ENCODE assay signal across 16 cellular contexts in the genomic region with DNA sequence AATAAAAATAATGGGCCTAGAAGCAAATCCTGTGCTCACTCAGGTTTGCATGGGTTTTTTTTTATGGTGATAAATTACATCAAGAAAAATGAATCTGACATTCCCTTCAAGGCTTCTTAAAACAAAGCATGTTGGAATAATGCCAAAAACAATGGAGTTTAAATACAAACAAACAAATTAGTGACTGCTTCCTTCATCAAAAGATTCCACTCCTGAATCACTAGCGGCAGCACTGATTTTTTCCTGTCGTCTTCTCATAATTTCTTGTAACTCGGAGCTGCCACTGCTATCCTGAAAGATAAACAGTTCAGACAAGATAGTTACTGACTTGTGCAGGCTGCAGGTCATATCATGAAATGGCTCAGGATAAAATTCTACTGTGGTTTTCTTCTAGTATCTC.
DNase-seq lines count a peak whose midpoint lies in the region; ATAC-seq and TF ChIP-seq lines count a peak whose summit lies in the region.
"Had no signal": no experiment of that assay in that cellular context is flagged by ENCODE, and none has a peak within 500 bp of the region (broad histone marks: within the 10 kb centered on the region; RNA-seq: fewer than 3 reads in every experiment).

No MANE protein-coding gene starts in this region.

- H3K4me3 ChIP-seq in CD8-positive, alpha-beta T cell (ENCODE audit: low read depth, low read length), result no peak overlapping the region
- H3K4me3 ChIP-seq: A549 had no signal

- peak overlapping the region; percentile 66 for H3K27ac Mint-ChIP-seq in mesothelial cell of epicardium
- no peak overlapping the region for H3K27ac Mint-ChIP-seq in CD8-positive, alpha-beta T cell

- H3K36me3 ChIP-seq in CD8-positive, alpha-beta T cell (ENCODE audit: insufficient read depth, low read length), result no peaks in the 10 kb centered on the region

- DNase-seq in Caki2 (ENCODE audit: low read depth) (peak; percentile 60), M059J (ENCODE audit: low read depth) (peak; percentile 23), fibroblast of peridontal ligament (ENCODE audit: extremely low read depth) (peak; percentile 34), mesothelial cell of epicardium (ENCODE audit: low spot score in 2 of 2, unreplicated experiment in 2 of 2) (no peak), GM13977 (ENCODE audit: low spot score) (no peak)
- DNase-seq in CD8-positive, alpha-beta T cell, result no peak
- DNase-seq: C1 segment of cervical spinal cord, DMS153, EL, H7, NCI-H1436, NCI-H2029, NCI-H510A had no signal

- CTCF ChIA-PET in CD8-positive, alpha-beta T cell (lab: Charles Lee), result no interaction called here

- no peak overlapping the region for H3K27ac ChIP-seq in CD8-positive, alpha-beta T cell (ENCODE audit: low read depth, low read length)
- H3K27ac ChIP-seq: A549, HL-60 had no signal

- peaks cover 23% of the 10 kb centered on the region for H3K4me1 Mint-ChIP-seq in mesothelial cell of epicardium
- H3K4me1 Mint-ChIP-seq in CD8-positive, alpha-beta T cell (ENCODE audit: low read depth), result no peaks in the 10 kb centered on the region

- H3K4me3 Mint-ChIP-seq in mesothelial cell of epicardium, result no peak overlapping the region
- no peak overlapping the region for H3K4me3 Mint-ChIP-seq in CD8-positive, alpha-beta T cell

- H3K9me3 Mint-ChIP-seq in mesothelial cell of epicardium, result peaks cover 10% of the 10 kb centered on the region
- H3K9me3 Mint-ChIP-seq in CD8-positive, alpha-beta T cell, result peaks cover 5% of the 10 kb centered on the region

- H3K36me3 Mint-ChIP-seq in mesothelial cell of epicardium, result peaks cover 20% of the 10 kb centered on the region
- no peaks in the 10 kb centered on the region for H3K36me3 Mint-ChIP-seq in CD8-positive, alpha-beta T cell

- TF ChIP-seq CTCF in mesothelial cell of epicardium (IDR thresholded peaks at IDR 0.05; ENCODE audit: unreplicated experiment), result no peak
- TF ChIP-seq CTCF in CD8-positive, alpha-beta T cell (IDR thresholded peaks at IDR 0.05), result no peak
- no peak for TF ChIP-seq CTCF in GM13977 (IDR thresholded peaks at IDR 0.05; ENCODE audit: extremely low read depth, insufficient read depth, missing control alignments)

- POLR2A ChIA-PET in CD8-positive, alpha-beta T cell (lab: Charles Lee), result no interaction called here

- intact Hi-C loops in CD8-positive, alpha-beta T cell (cut with DNase I, micrococcal nuclease), result no loop called here

- H3K9me3 ChIP-seq in CD8-positive, alpha-beta T cell (ENCODE audit: low read length), result no peaks in the 10 kb centered on the region
- H3K9me3 ChIP-seq: A549 had no signal

- ATAC-seq in CD8-positive, alpha-beta T cell, result no peak
- ATAC-seq in HG02623 (IDR thresholded peaks at IDR 0.05; ENCODE audit: unreplicated experiment), result no peak
- ATAC-seq: A549 had no signal

- in situ Hi-C loops in Caki2 (cut with HindIII; ENCODE audit: low pct_unique_long_range_greater_than_20kb, low sequenced_read_pairs) (no loop called here), GM13977 (cut with MboI; ENCODE audit: low pct_unique_long_range_greater_than_20kb, low sequenced_read_pairs, unreplicated experiment) (no loop called here)

- H3K27me3 ChIP-seq in CD8-positive, alpha-beta T cell (ENCODE audit: insufficient read depth, low read length), result no peaks in the 10 kb centered on the region

- no peaks in the 10 kb centered on the region for H3K27me3 Mint-ChIP-seq in mesothelial cell of epicardium (ENCODE audit: low read depth)
- peaks cover 16% of the 10 kb centered on the region for H3K27me3 Mint-ChIP-seq in CD8-positive, alpha-beta T cell (ENCODE audit: low read depth)

- no peaks in the 10 kb centered on the region for H3K4me1 ChIP-seq in CD8-positive, alpha-beta T cell (ENCODE audit: insufficient read depth, low read length)

Comparison
In these comparisons a context has a peak if more than half of its experiments do, and no peak if none do; other contexts are left out.
1. DNase-seq: peak in Caki2 (single experiment), M059J (single experiment) and fibroblast of peridontal ligament (single experiment); none in mesothelial cell of epicardium (0 of 2), CD8-positive, alpha-beta T cell (0 of 7) and GM13977 (single experiment).